In genomic region chr22:37657590-37658132, GRCh38 we compare ENCODE assay signal across 8 cellular contexts. TPM values are rescaled to one million over a fixed set of nuclear protein-coding genes. Genes with fewer than 3 reads are reported as not detected.
A peak's percentile ranks its signal among the peaks of the same experiment; 100 is the strongest.
DNase-seq lines count a peak whose midpoint lies in the region; TF ChIP-seq lines count a peak whose summit lies in the region.

No MANE protein-coding gene starts in this region.

- H4K8ac ChIP-seq in trophoblast cell (ENCODE audit: low read depth, low read length): peak overlapping the region; percentile 64

- TF ChIP-seq CTCF in RWPE1 (conservative IDR thresholded peaks at IDR 0.05; ENCODE audit: low read depth): no peak

- H2AFZ ChIP-seq in trophoblast cell (ENCODE audit: insufficient read depth, low read length, poor library complexity): peak overlapping the region; percentile 11

- no peak overlapping the region for H2BK120ac ChIP-seq in trophoblast cell (ENCODE audit: insufficient read depth, low read length, poor library complexity)

- no peak overlapping the region for H3K9ac ChIP-seq in trophoblast cell (ENCODE audit: low read length)

- H3K9me3 ChIP-seq in esophagus (ENCODE audit: control insufficient read depth in 2 of 2, insufficient read depth in 1 of 2, low read depth in 1 of 2, low read length in 1 of 2) (no peaks in the 10 kb centered on the region), trophoblast cell (ENCODE audit: insufficient read depth, low read depth, low read length) (peaks cover 2% of the 10 kb centered on the region)

- no peak overlapping the region for H3K18ac ChIP-seq in trophoblast cell (ENCODE audit: low read length)

- peak overlapping the region in 1 of 2 donors; percentile 47 for H3K4me3 ChIP-seq in esophagus (ENCODE audit: low read depth in 1 of 2, low read length in 2 of 2)
- H3K4me3 ChIP-seq in trophoblast cell (ENCODE audit: low read depth, low read length): no peak overlapping the region

- H3K36me3 ChIP-seq in esophagus (ENCODE audit: control insufficient read depth in 2 of 2, insufficient read depth in 2 of 2, low read length in 1 of 2): peaks cover 4 to 10% of the 10 kb centered on the region in 2 donors
- H3K36me3 ChIP-seq in trophoblast cell (ENCODE audit: control insufficient read depth in 1 of 2, insufficient read depth in 2 of 2, low read length in 2 of 2): peaks cover 18 to 19% of the 10 kb centered on the region in 2 experiments

- H3K4ac ChIP-seq in trophoblast cell (ENCODE audit: low read depth, low read length): no peak overlapping the region

- no peak overlapping the region for H2BK5ac ChIP-seq in trophoblast cell (ENCODE audit: low read depth, low read length, poor library complexity)

- H2BK12ac ChIP-seq in trophoblast cell (ENCODE audit: low read length): no peak overlapping the region

- H4K12ac ChIP-seq in trophoblast cell (ENCODE audit: low read depth, low read length): no peak overlapping the region

- H2AK5ac ChIP-seq in trophoblast cell (ENCODE audit: low read length): no peak overlapping the region

- H3K23ac ChIP-seq in trophoblast cell (ENCODE audit: low read length): no peak overlapping the region

- no peak overlapping the region for H4K91ac ChIP-seq in trophoblast cell (ENCODE audit: low read depth, low read length)

- H3K4me1 ChIP-seq in esophagus (ENCODE audit: control insufficient read depth in 2 of 2, insufficient read depth in 2 of 2, low read length in 1 of 2): peaks cover 0 to 17% of the 10 kb centered on the region in 2 donors
- H3K4me1 ChIP-seq in trophoblast cell (ENCODE audit: control insufficient read depth in 1 of 2, insufficient read depth in 2 of 2, low read length in 2 of 2): peaks cover 12 to 15% of the 10 kb centered on the region in 2 experiments

- CTCF ChIA-PET in RWPE1 (lab: Yijun Ruan, JAX): interaction anchor here (0.6 to 1.9 kb wide), 3 partner anchors 14 to 60 kb away, joined by 3 to 6 read pairs (median 3); no protein-coding TSS in a partner anchor

- H3K27ac ChIP-seq in RWPE1: peak overlapping the region; percentile 80
- peak overlapping the region; percentile 75 to 90 for H3K27ac ChIP-seq in esophagus (ENCODE audit: low read depth in 2 of 2, low read length in 1 of 2)
- H3K27ac ChIP-seq in trophoblast cell (ENCODE audit: low read depth, low read length): no peak overlapping the region

- H3K14ac ChIP-seq in trophoblast cell (ENCODE audit: low read length): no peak overlapping the region

- DNase-seq in NCI-H1694 treated with DMSO at 0.1 percent for 48 hours (lab: John Stamatoyannopoulos, UW) (peak; percentile 53), NCI-H1694 (lab: John Stamatoyannopoulos, UW) (no peak), RWPE1 (ENCODE audit: low spot score) (no peak), trophoblast cell (peak in 1 of 2 donors; percentile 30), dedifferentiated amniotic fluid mesenchymal stem cell (ENCODE audit: extremely low spot score) (no peak), NOMO-1 treated with DMSO at 0.1 percent for 48 hours (lab: John Stamatoyannopoulos, UW; ENCODE audit: unreplicated experiment) (no peak), epidermal melanocyte (ENCODE audit: insufficient read length, low spot score) (no peak)

- 6 to 8% methylated on average over 6 of the region's 6 CpGs for WGBS in esophagus, 2 donors
- WGBS in trophoblast cell (ENCODE audit: extremely low coverage, insufficient coverage, insufficient read length): no CpG with 5 or more reads among the region's 6 CpGs

- H3K27me3 ChIP-seq in esophagus (ENCODE audit: control insufficient read depth in 1 of 2, insufficient read depth in 2 of 2, low read length in 2 of 2): no peaks in the 10 kb centered on the region
- H3K27me3 ChIP-seq in trophoblast cell (ENCODE audit: insufficient read depth, low read length): no peaks in the 10 kb centered on the region

- no peaks in the 10 kb centered on the region for H3K79me1 ChIP-seq in trophoblast cell (ENCODE audit: low read length)

- peak overlapping the region; percentile 92 for H3K4me2 ChIP-seq in trophoblast cell (ENCODE audit: low read length)

- POLR2A ChIA-PET in RWPE1 (lab: Yijun Ruan, JAX; ENCODE audit: low non-redundant PET): interaction anchor here (0.6 to 1.0 kb wide), 2 partner anchors 18 to 1133 kb away, joined by 3 to 6 read pairs; partner anchors contain the start of gene LGALS1

- peaks cover 3% of the 10 kb centered on the region for H3K79me2 ChIP-seq in trophoblast cell (ENCODE audit: control insufficient read depth, insufficient read depth, low read length, poor library complexity)

RNA-seq across cellular contexts. Expression of gene PDXP, which starts 0.9 kb away (rescaled TPM):
- polyA plus RNA-seq in esophagus: 1 to 10 TPM; 1.4 to 2.2 TPM
- 5.5 and 5.8 TPM in 2 replicates for polyA plus RNA-seq in trophoblast cell (2013)

RNA-seq across cellular contexts. Expression of gene LGALS1, which starts 17.8 kb away (rescaled TPM):
- 100 to 1,000 TPM; 160 to 194 TPM for polyA plus RNA-seq in esophagus
- 6.6 and 7.0 TPM in 2 replicates for polyA plus RNA-seq in trophoblast cell (2013)

RNA-seq across cellular contexts. Expression of gene SH3BP1, which starts 18.2 kb away (rescaled TPM):
- 10 to 100 TPM; 39.8 to 42.0 TPM for polyA plus RNA-seq in esophagus
- polyA plus RNA-seq in trophoblast cell (2013): 34.1 and 35.7 TPM in 2 replicates

RNA-seq across cellular contexts. Expression of gene NOL12, which starts 28.5 kb away (rescaled TPM):
- polyA plus RNA-seq in esophagus: 10 to 100 TPM; 35.2 to 43.3 TPM
- polyA plus RNA-seq in trophoblast cell (2013): 17.0 and 18.8 TPM in 2 replicates

RNA-seq across cellular contexts. Expression of gene TRIOBP, which starts 39.2 kb away (rescaled TPM):
- 10 to 100 TPM; 57.8 to 63.8 TPM for polyA plus RNA-seq in esophagus
- polyA plus RNA-seq in trophoblast cell (2013): 47.7 and 49.4 TPM in 2 replicates
